Comparison of ENCODE assay signal across 8 cellular contexts in the genomic region with DNA sequence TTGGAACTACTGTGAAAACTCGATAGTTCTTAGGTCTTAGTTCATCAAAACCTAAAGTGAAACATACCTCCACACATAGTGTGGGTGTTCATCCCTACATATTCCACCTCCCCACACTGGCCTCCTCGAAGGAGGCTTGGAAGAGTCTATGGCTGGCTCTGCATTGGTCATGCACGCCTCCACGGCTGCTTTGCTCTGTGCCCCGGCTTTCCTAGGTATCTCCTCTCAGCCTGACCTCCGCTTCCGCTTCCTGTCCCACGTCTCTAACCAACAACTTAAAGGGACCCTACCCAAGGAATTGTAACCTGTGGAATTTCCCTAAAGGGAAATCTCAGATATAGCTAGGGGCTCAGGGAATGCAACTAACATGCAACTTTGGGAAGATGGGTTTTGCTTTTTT.
DNase-seq lines count a peak whose midpoint lies in the region; ATAC-seq, FAIRE-seq and TF ChIP-seq lines count a peak whose summit lies in the region.

No MANE protein-coding gene starts in this region.

- H2AFZ ChIP-seq in HCT116 (ENCODE audit: low read depth, low read length, poor library complexity, severe bottlenecking) (no peak overlapping the region), SK-N-SH (ENCODE audit: low read depth) (no peak overlapping the region)

- no peaks in the 10 kb centered on the region for H3K9me3 ChIP-seq in HCT116 (ENCODE audit: control insufficient read depth in 1 of 2, insufficient read depth in 1 of 2, low read depth in 1 of 2, low read length in 2 of 2)
- no peaks in the 10 kb centered on the region for H3K9me3 ChIP-seq in SK-N-SH
- no peaks in the 10 kb centered on the region for H3K9me3 ChIP-seq in small intestine (ENCODE audit: control insufficient read depth, low read depth)

- POLR2A ChIA-PET in HCT116 (lab: Charles Lee) (interaction anchor here (0.6 to 2.9 kb wide), 14 partner anchors 12 to 117 kb away, joined by 3 to 17 read pairs (median 5); partner anchors contain the start of gene MBNL2), SK-N-SH (lab: Yijun Ruan, JAX) (no interaction called here)

- no peaks in the 10 kb centered on the region for H3K27me3 ChIP-seq in HCT116 (ENCODE audit: insufficient read depth, low read length)
- H3K27me3 ChIP-seq in SK-N-SH (ENCODE audit: insufficient read depth) = no peaks in the 10 kb centered on the region
- H3K27me3 ChIP-seq in small intestine (ENCODE audit: control insufficient read depth in 2 of 2, insufficient read depth in 2 of 2, low read length in 2 of 2) = no peaks in the 10 kb centered on the region

- peak; percentile 87 for ATAC-seq in HCT116
- no peak for ATAC-seq in HG03135 (IDR thresholded peaks at IDR 0.05; ENCODE audit: unreplicated experiment)

- H3K4me1 ChIP-seq in HCT116 (ENCODE audit: control insufficient read depth in 1 of 2, insufficient read depth in 2 of 2, low read length in 2 of 2) (peaks cover 22 to 40% of the 10 kb centered on the region in 2 experiments), SK-N-SH (ENCODE audit: control insufficient read depth in 1 of 2, insufficient read depth in 2 of 2, low read depth in 1 of 2, low read length in 1 of 2) (peaks cover 3 to 7% of the 10 kb centered on the region in 2 experiments), small intestine (ENCODE audit: control insufficient read depth in 2 of 2, insufficient read depth in 1 of 2, low read depth in 1 of 2, low read length in 1 of 2) (peaks cover 0 to 4% of the 10 kb centered on the region in 2 donors)

- H4K20me1 ChIP-seq in HCT116 (ENCODE audit: insufficient read depth) (no peaks in the 10 kb centered on the region), SK-N-SH (ENCODE audit: insufficient read depth) (no peaks in the 10 kb centered on the region)

- H3K9me2 ChIP-seq in HCT116 (ENCODE audit: insufficient read depth) = no peaks in the 10 kb centered on the region
- H3K9me2 ChIP-seq in SK-N-SH = no peaks in the 10 kb centered on the region

- H3K4me3 ChIP-seq in HCT116 (replicated peaks in 1 of 2; ENCODE audit: low read depth in 1 of 2, low read length in 2 of 2) (peak overlapping the region; percentile 48 to 63), SK-N-SH (ENCODE audit: low read depth in 2 of 2, low read length in 1 of 2) (peak overlapping the region in 1 of 2 experiments; percentile 23; a peak in 1 of 4 replicates), small intestine (ENCODE audit: low read depth in 1 of 2, low read length in 2 of 2) (peak overlapping the region in 1 of 2 donors; percentile 10)

- H3K27ac ChIP-seq in HCT116 (ENCODE audit: low read depth, low read length) (peak overlapping the region; percentile 76), SK-N-SH (ENCODE audit: low read depth in 2 of 2, low read length in 1 of 2) (peak overlapping the region in 1 of 2 experiments; percentile 43; a peak in 1 of 4 replicates), small intestine (ENCODE audit: low read depth in 1 of 2, low read length in 1 of 2) (peak overlapping the region; percentile 16 to 83)

- TF ChIP-seq CTCF in HCT116 (IDR thresholded peaks at IDR 0.05 in 2 of 3, conservative IDR thresholded peaks at IDR 0.05 in 1 of 3; ENCODE audit: borderline replicate concordance in 1 of 3, insufficient read depth in 1 of 3, low read depth in 2 of 3, low read length in 2 of 3) (no peak), SK-N-SH (IDR thresholded peaks at IDR 0.05) (no peak), GM13977 (IDR thresholded peaks at IDR 0.05; ENCODE audit: extremely low read depth, insufficient read depth, missing control alignments) (no peak)

- H3K36me3 ChIP-seq in HCT116 (ENCODE audit: control insufficient read depth in 1 of 2, insufficient read depth in 2 of 2, low read length in 2 of 2) (peaks cover 0 to 4% of the 10 kb centered on the region in 2 experiments; a peak in 1 of 4 replicates), SK-N-SH (replicated peaks in 1 of 2; ENCODE audit: control insufficient read depth in 1 of 2, insufficient read depth in 2 of 2, low read length in 1 of 2) (no peaks in the 10 kb centered on the region), small intestine (ENCODE audit: control insufficient read depth in 2 of 2, insufficient read depth in 2 of 2, low read length in 2 of 2) (no peaks in the 10 kb centered on the region)

- peak; percentile 97 for TF ChIP-seq POLR2A in HCT116 (IDR thresholded peaks at IDR 0.05; ENCODE audit: borderline replicate concordance, extremely low read depth, insufficient read depth, insufficient read length)

- TF ChIP-seq EP300 in SK-N-SH (IDR thresholded peaks at IDR 0.05; ENCODE audit: borderline replicate concordance in 1 of 2, low read depth in 1 of 2, low read length in 1 of 2) = no peak

- CTCF ChIA-PET in HCT116 (lab: Charles Lee) = interaction anchor here (0.9 to 1.5 kb wide), 3 partner anchors 33 to 202 kb away, joined by 3 to 7 read pairs (median 4); no protein-coding TSS in a partner anchor
- CTCF ChIA-PET in SK-N-SH (lab: Yijun Ruan, JAX) = interaction anchor here (0.7 to 2.6 kb wide), 3 partner anchors 14 to 217 kb away, joined by 3 to 11 read pairs (median 3); no protein-coding TSS in a partner anchor

- no peak for FAIRE-seq in small intestine (lab: Jason Lieb, UNC)

- H3K9ac ChIP-seq in HCT116 (ENCODE audit: low read length) (peak overlapping the region; percentile 71), SK-N-SH (no peak overlapping the region)

- no peak for TF ChIP-seq RAD21 in HCT116 (IDR thresholded peaks at IDR 0.05; ENCODE audit: low read depth)
- no peak for TF ChIP-seq RAD21 in SK-N-SH (IDR thresholded peaks at IDR 0.05; ENCODE audit: low read length)

- TSS peak; percentile 72 for BruUV-seq in HCT116 (replicated peaks; lab: Mats Ljungman, UMichigan)

- DNase-seq in HCT116 (ENCODE audit: low read depth, low spot score) (peak; percentile 78), SK-N-SH (no peak), iPS-NIHi11 (ENCODE audit: low spot score) (peak; percentile 44), small intestine (peak; percentile 76), GM13977 (ENCODE audit: low spot score) (no peak), T-helper 1 cell (no peak)
- no peak for DNase-seq in NK-92 treated with Interleukin-12 subunit alpha and Interleukin-12 subunit beta, amount 100 ng/mL, for 24 hours (lab: John Stamatoyannopoulos, UW)

- RAD21 ChIA-PET in HCT116 (lab: Charles Lee; ENCODE audit: low non-redundant PET in 1 of 2, low total read pairs in 2 of 2, uncharacterized antibody in 2 of 2, unreplicated experiment in 2 of 2) = no interaction called here

- 70% methylated on average over 8 of the region's 8 CpGs for WGBS in SK-N-SH (ENCODE audit: low lambda C conversion rate)
- WGBS in small intestine, 3 donors = 9 to 33% (median 23%) methylated on average over 8 of the region's 8 CpGs

- intact Hi-C loops in HCT116 (cut with micrococcal nuclease) = loop anchor here (5.0 kb wide), 1 partner anchor 115 kb away; no protein-coding TSS in a partner anchor

- H3K79me2 ChIP-seq in HCT116 (ENCODE audit: insufficient read depth, low read length) = peaks cover 7% of the 10 kb centered on the region
- H3K79me2 ChIP-seq in SK-N-SH (ENCODE audit: insufficient read depth) = no peaks in the 10 kb centered on the region

- H3K4me2 ChIP-seq in HCT116 (ENCODE audit: low read length) = peak overlapping the region; percentile 78
- no peak overlapping the region for H3K4me2 ChIP-seq in SK-N-SH

- in situ Hi-C loops in GM13977 (cut with MboI; ENCODE audit: low pct_unique_long_range_greater_than_20kb, low sequenced_read_pairs, unreplicated experiment) = no loop called here

- peaks cover 7% of the 10 kb centered on the region for H3F3A ChIP-seq in SK-N-SH (replicated peaks; ENCODE audit: insufficient read depth)

TF ChIP-seq in HCT116, 20 proteins besides CTCF, POLR2A, EP300 and RAD21:
- TF ChIP-seq, protein P1, sequence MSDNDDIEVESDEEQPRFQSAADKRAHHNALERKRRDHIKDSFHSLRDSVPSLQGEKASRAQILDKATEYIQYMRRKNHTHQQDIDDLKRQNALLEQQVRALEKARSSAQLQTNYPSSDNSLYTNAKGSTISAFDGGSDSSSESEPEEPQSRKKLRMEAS (IDR thresholded peaks at IDR 0.05) = peak; percentile 88
- TF ChIP-seq CEBPB (IDR thresholded peaks at IDR 0.05; ENCODE audit: low read depth) (no peak), EGR1 (IDR thresholded peaks at IDR 0.05; ENCODE audit: low read depth) (peak; percentile 25; the same call in 1 of the 2 replicates), FOSL1 (IDR thresholded peaks at IDR 0.05; ENCODE audit: low read depth) (no peak), POLR2AphosphoS5 (IDR thresholded peaks at IDR 0.05; ENCODE audit: low read depth, low read length) (peak; percentile 99), ELF1 (IDR thresholded peaks at IDR 0.05; ENCODE audit: borderline replicate concordance, low read depth) (peak; percentile 67), SP1 (IDR thresholded peaks at IDR 0.05; ENCODE audit: low read depth) (peak; percentile 68; the same call in 1 of the 2 replicates), SIN3A (IDR thresholded peaks at IDR 0.05; ENCODE audit: low read depth) (peak; percentile 87), YY1 (IDR thresholded peaks at IDR 0.05; ENCODE audit: extremely low read depth, insufficient replicate concordance, low read depth, low read length) (peak; percentile 57), SRF (IDR thresholded peaks at IDR 0.05; ENCODE audit: low read depth) (no peak), JUND (IDR thresholded peaks at IDR 0.05) (no peak; the same call in 1 of the 2 replicates), EZH2phosphoT487 (IDR thresholded peaks at IDR 0.05; ENCODE audit: borderline replicate concordance) (no peak)

TF ChIP-seq in SK-N-SH, 30 proteins besides CTCF, POLR2A, EP300 and RAD21:
- TF ChIP-seq RFX5 (IDR thresholded peaks at IDR 0.05; ENCODE audit: low read length) = no peak
- peak; percentile 27; the same call in 1 of the 2 replicates for TF ChIP-seq GABPA (IDR thresholded peaks at IDR 0.05; ENCODE audit: low read depth)

Comparison
In these comparisons a context has a peak if more than half of its experiments do, and no peak if none do; other contexts are left out.
1. DNase-seq: peak in HCT116 (single experiment), iPS-NIHi11 (single experiment) and small intestine (single experiment); none in SK-N-SH (single experiment), GM13977 (single experiment), NK-92 treated with Interleukin-12 subunit alpha and Interleukin-12 subunit beta, amount 100 ng/mL, for 24 hours (single experiment) and T-helper 1 cell (0 of 5).